Comparison of ENCODE assay signal across 9 cellular contexts in the genomic region with DNA sequence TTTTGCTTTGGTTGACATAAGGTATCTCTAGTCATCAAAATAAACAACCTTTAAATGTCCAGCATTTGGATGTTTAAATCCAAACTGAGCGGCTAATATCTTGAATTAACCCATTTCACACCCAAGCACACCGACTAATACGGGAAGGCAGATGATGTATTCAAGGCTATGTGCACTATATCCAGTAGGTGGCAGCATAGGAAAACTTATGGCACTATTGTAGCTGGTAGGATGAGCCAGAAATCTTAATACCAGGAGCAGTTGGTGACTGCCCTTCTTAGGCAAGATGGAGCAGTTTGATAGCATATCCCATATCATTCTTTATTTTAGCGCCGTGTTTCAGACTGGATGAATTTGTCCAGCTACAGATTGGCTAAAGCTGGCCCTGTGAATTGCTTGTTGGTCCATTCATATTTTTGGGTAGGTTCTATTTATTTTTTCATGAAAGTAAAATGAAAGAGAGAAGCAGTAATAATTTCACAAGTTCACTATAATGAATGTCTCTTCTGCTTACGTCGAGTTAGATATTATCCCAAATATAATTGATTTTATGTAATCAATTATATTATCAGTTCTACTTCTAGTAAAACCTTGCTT. TPM values are rescaled to one million over a fixed set of nuclear protein-coding genes. Genes with fewer than 3 reads are reported as not detected.
DNase-seq lines count a peak whose midpoint lies in the region; ATAC-seq, FAIRE-seq and TF ChIP-seq lines count a peak whose summit lies in the region.
"Had no signal": no experiment of that assay in that cellular context is flagged by ENCODE, and none has a peak within 500 bp of the region (broad histone marks: within the 10 kb centered on the region; RNA-seq: fewer than 3 reads in every experiment).

No MANE protein-coding gene starts in this region.

- ATAC-seq in GM12878, result peak; percentile 99

- H2AFZ ChIP-seq in H9 (ENCODE audit: low read length) (no peak overlapping the region), GM12878 (ENCODE audit: control insufficient read depth, low read depth, low read length) (no peak overlapping the region)

- no CpG with 5 or more reads among the region's 7 CpGs for WGBS in H9 (ENCODE audit: extremely low coverage, insufficient read length, low lambda C conversion rate)
- 2% methylated on average over 7 of the region's 7 CpGs for WGBS in GM12878 (ENCODE audit: insufficient coverage, insufficient replicate concordance, low lambda C conversion rate, missing lambda C conversion rate)

- H2BK15ac ChIP-seq in H9 (ENCODE audit: low read depth, low read length), result no peak overlapping the region

- H3K4me3 ChIP-seq in A673 (ENCODE audit: low read depth, low read length, poor library complexity, severe bottlenecking) (no peak overlapping the region), GM12878 (no peak overlapping the region)

- BruUV-seq in A673 (replicated peaks; lab: Mats Ljungman, UMichigan), result no TSS peak
- no TSS peak for BruUV-seq in GM12878 (replicated peaks; lab: Mats Ljungman, UMichigan)

- SMC1A ChIA-PET in GM12878 (lab: Charles Lee; ENCODE audit: uncharacterized antibody, unreplicated experiment), result interaction anchor here (0.7 to 5.5 kb wide), 6 partner anchors 15 to 606 kb away, joined by 3 to 67 read pairs (median 4); no protein-coding TSS in a partner anchor

- TF ChIP-seq RAD21 in GM12878 (IDR thresholded peaks at IDR 0.05; ENCODE audit: insufficient read depth, low read depth, low read length), result peak; percentile 97

- no peak overlapping the region for H2BK120ac ChIP-seq in H9 (ENCODE audit: low read depth, low read length, poor library complexity, severe bottlenecking)

- H3K18ac ChIP-seq in H9 (ENCODE audit: insufficient read length, low read depth, low read length), result no peak overlapping the region

- in situ Hi-C loops in KBM-7 (cut with MboI; ENCODE audit: low pct_unique_long_range_greater_than_20kb, low sequenced_read_pairs), result loop anchor here (25.0 kb wide), 1 partner anchor 381 kb away; no protein-coding TSS in a partner anchor
- in situ Hi-C loops in GM12878 (cut with MboI), result loop anchor here (5.0 kb wide), 2 partner anchors 371 to 606 kb away; no protein-coding TSS in a partner anchor

- H3K36me3 ChIP-seq in A673 (ENCODE audit: insufficient read depth, low read length, poor library complexity, severe bottlenecking) (no peaks in the 10 kb centered on the region), GM12878 (ENCODE audit: control insufficient read depth in 2 of 2, insufficient read depth in 2 of 2, low read length in 1 of 2) (no peaks in the 10 kb centered on the region)

- no peak overlapping the region for H4K5ac ChIP-seq in H9 (ENCODE audit: insufficient read length, low read depth, low read length)

- H3K4me1 Mint-ChIP-seq in H9, result peaks cover 0 to 2% of the 10 kb centered on the region in 2 experiments; a peak in 1 of 4 replicates
- H3K4me1 Mint-ChIP-seq: IgD-negative memory B cell had no signal

- CTCF ChIA-PET in A673 (lab: Charles Lee) (interaction anchor here (0.5 to 1.3 kb wide), 9 partner anchors 22 to 1258 kb away, joined by 3 to 32 read pairs (median 5); no protein-coding TSS in a partner anchor), GM10248 (lab: Yijun Ruan, JAX) (interaction anchor here (0.6 to 6.1 kb wide), 27 partner anchors 9 to 686 kb away, joined by 3 to 82 read pairs (median 4); no protein-coding TSS in a partner anchor), GM12878 (lab: Yijun Ruan, JAX) (interaction anchor here (0.7 to 4.6 kb wide), 28 partner anchors 15 to 607 kb away, joined by 3 to 126 read pairs (median 4); no protein-coding TSS in a partner anchor)

- no peak for TF ChIP-seq POLR2A in GM12878 (IDR thresholded peaks at IDR 0.05; ENCODE audit: low read depth, low read length)

- TF ChIP-seq CTCF in A673 (conservative IDR thresholded peaks at IDR 0.05; ENCODE audit: low read depth, low read length) (peak; percentile 87), GM10248 (IDR thresholded peaks at IDR 0.05; ENCODE audit: control extremely low read depth, extremely low read depth, low read depth, missing control alignments) (peak; percentile 77), H9 (conservative IDR thresholded peaks at IDR 0.05) (peak; percentile 93), GM12878 (IDR thresholded peaks at IDR 0.05 in 2 of 3, conservative IDR thresholded peaks at IDR 0.05 in 1 of 3; ENCODE audit: control insufficient read depth in 2 of 3, extremely low read depth in 1 of 3, insufficient read depth in 1 of 3, low read depth in 3 of 3, low read length in 3 of 3) (peak; percentile 72 to 92 (median 90))

- RAD21 ChIA-PET in GM12878 (lab: Charles Lee; ENCODE audit: unreplicated experiment), result interaction anchor here (0.6 to 3.0 kb wide), 8 partner anchors 25 to 607 kb away, joined by 3 to 34 read pairs (median 3); no protein-coding TSS in a partner anchor

- POLR2A ChIA-PET in A673 (lab: Charles Lee; ENCODE audit: low non-redundant PET), result no interaction called here
- POLR2A ChIA-PET in GM10248 (lab: Yijun Ruan, JAX), result no interaction called here
- POLR2A ChIA-PET in GM12878 (lab: Charles Lee), result no interaction called here

- no peak overlapping the region for H3K4me3 Mint-ChIP-seq in H9
- H3K4me3 Mint-ChIP-seq: IgD-negative memory B cell had no signal

- DNase-seq in A673 (ENCODE audit: low spot score) (peak; percentile 88), GM10248 (ENCODE audit: extremely low spot score) (peak; percentile 77), H9 (peak; percentile 50), KBM-7 (peak; percentile 79), NOMO-1 (lab: John Stamatoyannopoulos, UW; ENCODE audit: unreplicated experiment in 2 of 2) (peak; percentile 51 to 71), GM12878 (ENCODE audit: low read depth, low spot score) (peak; percentile 48), iPS-NIHi11 (ENCODE audit: low spot score) (peak; percentile 87), smooth muscle cell of the brain vasculature (ENCODE audit: low read depth, low spot score) (peak; percentile 47)

- H3K14ac ChIP-seq in H9 (ENCODE audit: insufficient read depth, low read length), result no peak overlapping the region

- intact Hi-C loops in A673 (cut with micrococcal nuclease; ENCODE audit: unreplicated experiment), result loop anchor here (1.0 to 2.0 kb wide), 3 partner anchors 363 to 608 kb away; no protein-coding TSS in a partner anchor
- intact Hi-C loops in GM12878 (cut with micrococcal nuclease; ENCODE audit: unreplicated experiment), result loop anchor here (1.0 to 2.0 kb wide), 2 partner anchors 380 to 602 kb away; no protein-coding TSS in a partner anchor

- H2AK5ac ChIP-seq in H9 (ENCODE audit: insufficient read length, low read length), result no peak overlapping the region

- H3K27me3 Mint-ChIP-seq in H9 (ENCODE audit: low read depth), result peaks cover 5% of the 10 kb centered on the region

- no peak overlapping the region for H3T11ph ChIP-seq in H9 (ENCODE audit: low read length)

- H3K56ac ChIP-seq in H9 (ENCODE audit: insufficient read length, low read depth, low read length), result no peak overlapping the region

- no peak for TF ChIP-seq EP300 in GM12878 (IDR thresholded peaks at IDR 0.05; ENCODE audit: borderline replicate concordance in 1 of 2, control insufficient read depth in 1 of 2, low read depth in 2 of 2, low read length in 2 of 2)

- H3K9me3 Mint-ChIP-seq in H9, result peaks cover 13 to 15% of the 10 kb centered on the region in 2 experiments

- no peak overlapping the region for H3K23ac ChIP-seq in H9 (ENCODE audit: insufficient read length, low read depth, low read length)

- peaks cover 7 to 17% (median 15%) of the 10 kb centered on the region in 3 experiments; a peak in 6 of 7 replicates for H3K36me3 Mint-ChIP-seq in H9 (ENCODE audit: insufficient read depth in 1 of 3, low read depth in 3 of 3)
- H3K36me3 Mint-ChIP-seq: IgD-negative memory B cell had no signal

- H3K9ac ChIP-seq in H9 (ENCODE audit: extremely low read depth, insufficient read length, low read length) (no peak overlapping the region), GM12878 (ENCODE audit: control insufficient read depth, insufficient read depth, low read length) (no peak overlapping the region)

- H4K20me1 ChIP-seq in H9 (ENCODE audit: control insufficient read depth, insufficient read depth, insufficient read length) (no peaks in the 10 kb centered on the region), GM12878 (ENCODE audit: control insufficient read depth, insufficient read depth) (no peaks in the 10 kb centered on the region)

- H3K9me3 ChIP-seq in A673 (ENCODE audit: low read depth, low read length, poor library complexity, severe bottlenecking) (no peaks in the 10 kb centered on the region), H9 (ENCODE audit: control insufficient read depth, low read depth, low read length) (no peaks in the 10 kb centered on the region), GM12878 (replicated peaks; ENCODE audit: control insufficient read depth, insufficient read depth, low read length) (no peaks in the 10 kb centered on the region)

- no peak overlapping the region for H3K4ac ChIP-seq in H9 (ENCODE audit: low read depth, low read length)

- H3K4me1 ChIP-seq in A673 (ENCODE audit: insufficient read depth, low read length, poor library complexity, severe bottlenecking) (no peaks in the 10 kb centered on the region), H9 (ENCODE audit: insufficient read depth, low read length) (no peaks in the 10 kb centered on the region), GM12878 (ENCODE audit: control insufficient read depth, insufficient read depth, low read length) (no peaks in the 10 kb centered on the region)

- H3K4me2 ChIP-seq in H9 (ENCODE audit: insufficient read depth, insufficient read length, low read length) (no peak overlapping the region), GM12878 (ENCODE audit: control insufficient read depth, insufficient read depth) (no peak overlapping the region)

- H2BK12ac ChIP-seq in H9 (ENCODE audit: insufficient read length, low read depth, low read length), result no peak overlapping the region

- no peaks in the 10 kb centered on the region for H3K79me2 ChIP-seq in H9 (ENCODE audit: insufficient read depth, low read length)
- H3K79me2 ChIP-seq in GM12878 (ENCODE audit: control insufficient read depth, insufficient read depth, low read length), result no peaks in the 10 kb centered on the region

- no peak overlapping the region for H3K27ac Mint-ChIP-seq in H9
- H3K27ac Mint-ChIP-seq: IgD-negative memory B cell had no signal

- FAIRE-seq in GM12878 (lab: Jason Lieb, UNC), result peak; percentile 96

- H3K79me1 ChIP-seq in H9 (ENCODE audit: insufficient read depth, low read depth, low read length, poor library complexity, severe bottlenecking), result no peaks in the 10 kb centered on the region

- no peak overlapping the region for H4K91ac ChIP-seq in H9 (ENCODE audit: insufficient read length, low read depth, low read length)

- no peaks in the 10 kb centered on the region for H3K23me2 ChIP-seq in H9 (ENCODE audit: insufficient read length, low read depth, low read length, poor library complexity, severe bottlenecking)

- H4K8ac ChIP-seq in H9 (replicated peaks; ENCODE audit: insufficient read length, low read depth, low read length), result no peak overlapping the region

- H3K27me3 ChIP-seq in A673 (replicated peaks; ENCODE audit: insufficient read depth, low read depth, low read length, poor library complexity) (no peaks in the 10 kb centered on the region), H9 (ENCODE audit: insufficient read depth, low read length) (no peaks in the 10 kb centered on the region), GM12878 (replicated peaks in 1 of 2; ENCODE audit: control insufficient read depth in 2 of 2, insufficient read depth in 2 of 2, low read length in 1 of 2) (no peaks in the 10 kb centered on the region)

- no peak overlapping the region for H2BK20ac ChIP-seq in H9 (ENCODE audit: low read depth, low read length, poor library complexity, severe bottlenecking)

- no peak overlapping the region for H3K27ac ChIP-seq in A673 (ENCODE audit: low read depth, low read length, poor library complexity, severe bottlenecking)
- H3K27ac ChIP-seq in H9 (ENCODE audit: insufficient read length, low read depth, low read length), result no peak overlapping the region
- no peak overlapping the region for H3K27ac ChIP-seq in GM12878 (ENCODE audit: control insufficient read depth, insufficient read depth)

- no peak overlapping the region for H2BK5ac ChIP-seq in H9 (ENCODE audit: insufficient read length, low read length)

RNA-seq across cellular contexts. Expression of gene UCHL1, which starts 24.4 kb away (rescaled TPM):
- total RNA-seq in A673 (2021), result 908 and 959 TPM in 2 replicates
- total RNA-seq in H9 (2021), result 513 and 522 TPM in 2 replicates
- total RNA-seq in GM12878 (2013; cell fraction: nucleolus; rRNA removed), result not detected in 2 replicates
- 138 and 149 TPM in 2 replicates for total RNA-seq in GM12878 (2014; rRNA removed)
- 104 and 111 TPM in 2 replicates for total RNA-seq in GM12878 (2014; rRNA removed; fragmentation: Illumina TruSeq; extraction: Trizol)
- 102 and 107 TPM in 2 replicates for total RNA-seq in GM12878 (2021)
- 49.9 TPM for polyA plus RNA-seq in GM12878 (2011; ENCODE audit: low read depth)
- polyA plus RNA-seq in GM12878 (2011; rRNA removed), result 0.14 and 0.29 TPM in 2 replicates
- 0.40 and 0.55 TPM in 2 replicates for polyA plus RNA-seq in GM12878 (2011; cell fraction: cytosol; rRNA removed)
- 0.29 and 0.37 TPM in 2 replicates for polyA plus RNA-seq in GM12878 (2011; cell fraction: nucleus; rRNA removed)
- 31.9 and 46.9 TPM in 2 replicates for polyA plus RNA-seq in GM12878 (2012)
- polyA plus RNA-seq in GM12878 (2014; fragmentation: Illumina TruSeq; extraction: Trizol), result 130 and 178 TPM in 2 replicates
- 10 to 100 TPM; 41.2 to 84.3 TPM for polyA plus RNA-seq in GM12878 (2014; fragmentation: Nextera tagmentation; extraction: Ambion mirVana)
- polyA plus RNA-seq in GM12878 (2014; rRNA removed), result 142 and 153 TPM in 2 replicates
- polyA plus RNA-seq in GM12878 (2016; fragmentation: Nextera tagmentation; extraction: Ambion mirVana), result 100 to 1,000 TPM; 169 to 175 TPM
- polyA minus RNA-seq in GM12878 (2011; rRNA and poly(A)+ RNA removed), result not detected in 2 replicates
- not detected in 2 replicates for polyA minus RNA-seq in GM12878 (2011; cell fraction: cytosol; rRNA and poly(A)+ RNA removed)
- not detected in 2 replicates for polyA minus RNA-seq in GM12878 (2011; cell fraction: nucleus; rRNA and poly(A)+ RNA removed)
